Comparison of ENCODE assay signal across 2 cellular contexts in genomic region chr1:225880636-225881035, GRCh38.
TF ChIP-seq lines count a peak whose summit lies in the region.

No MANE protein-coding gene starts in this region.

TF ChIP-seq in A549, 52 proteins besides CTCF, POLR2A, EP300 and RAD21 (continued from another document):
- no peak for TF ChIP-seq BCL3 (IDR thresholded peaks at IDR 0.05)
- TF ChIP-seq POLR2AphosphoS2 (conservative IDR thresholded peaks at IDR 0.05; ENCODE audit: low read length): no peak
- no peak for TF ChIP-seq PHF8 (IDR thresholded peaks at IDR 0.05; ENCODE audit: borderline replicate concordance, low read depth)
- TF ChIP-seq TP53 (CRISPR knock-in tag; IDR thresholded peaks at IDR 0.05): no peak
- TF ChIP-seq KDM5A (IDR thresholded peaks at IDR 0.05): no peak

TF ChIP-seq in IMR-90, 13 proteins besides CTCF, POLR2A, EP300 and RAD21 (continued from another document):
- TF ChIP-seq MAZ (IDR thresholded peaks at IDR 0.05; ENCODE audit: borderline replicate concordance, low read depth, low read length) (no peak), CEBPB (IDR thresholded peaks at IDR 0.05; ENCODE audit: low read depth, low read length) (no peak), ELK1 (IDR thresholded peaks at IDR 0.05; ENCODE audit: borderline replicate concordance, low read depth, low read length) (no peak), SMC3 (IDR thresholded peaks at IDR 0.05; ENCODE audit: low read depth, low read length) (no peak), FOS (IDR thresholded peaks at IDR 0.05; ENCODE audit: low read depth, low read length) (no peak), MXI1 (IDR thresholded peaks at IDR 0.05; ENCODE audit: borderline replicate concordance, low read depth, low read length) (no peak), USF2 (IDR thresholded peaks at IDR 0.05; ENCODE audit: low read depth, low read length) (no peak), MAFK (IDR thresholded peaks at IDR 0.05; ENCODE audit: low read depth, low read length) (no peak), NFE2L2 (IDR thresholded peaks at IDR 0.05; ENCODE audit: low read depth, low read length) (no peak), BHLHE40 (IDR thresholded peaks at IDR 0.05; ENCODE audit: low read depth, low read length) (no peak)
